ENCODE assay signal across 1 cellular context in genomic region chrX:136201601-136202000, GRCh38.
TF ChIP-seq lines count a peak whose summit lies in the region.

No MANE protein-coding gene starts in this region.

TF ChIP-seq in IMR-90, 13 proteins besides CTCF, POLR2A, EP300 and RAD21 (continued from another document):
- TF ChIP-seq BHLHE40 (IDR thresholded peaks at IDR 0.05; ENCODE audit: low read depth, low read length), result no peak
- no peak for TF ChIP-seq MAFK (IDR thresholded peaks at IDR 0.05; ENCODE audit: low read depth, low read length)
- no peak for TF ChIP-seq SMC3 (IDR thresholded peaks at IDR 0.05; ENCODE audit: low read depth, low read length)
- TF ChIP-seq MXI1 (IDR thresholded peaks at IDR 0.05; ENCODE audit: borderline replicate concordance, low read depth, low read length), result no peak
- TF ChIP-seq RFX5 (IDR thresholded peaks at IDR 0.05; ENCODE audit: low read depth, low read length), result no peak
- no peak for TF ChIP-seq FOS (IDR thresholded peaks at IDR 0.05; ENCODE audit: low read depth, low read length)
- TF ChIP-seq USF2 (IDR thresholded peaks at IDR 0.05; ENCODE audit: low read depth, low read length), result no peak
- TF ChIP-seq RCOR1 (IDR thresholded peaks at IDR 0.05; ENCODE audit: insufficient replicate concordance, low read length), result no peak
- TF ChIP-seq MAZ (IDR thresholded peaks at IDR 0.05; ENCODE audit: borderline replicate concordance, low read depth, low read length), result no peak
- no peak for TF ChIP-seq NFE2L2 (IDR thresholded peaks at IDR 0.05; ENCODE audit: low read depth, low read length)
- no peak for TF ChIP-seq CEBPB (IDR thresholded peaks at IDR 0.05; ENCODE audit: low read depth, low read length)
- TF ChIP-seq CHD1 (IDR thresholded peaks at IDR 0.05; ENCODE audit: low read depth, low read length), result no peak
